35 cellular contexts compared by ENCODE assay signal in genomic region chr11:42301777-42302176, GRCh38.
"Had no signal": no experiment of that assay in that cellular context is flagged by ENCODE, and none has a peak within 500 bp of the region (broad histone marks: within the 10 kb centered on the region; RNA-seq: fewer than 3 reads in every experiment).

No MANE protein-coding gene starts in this region.

- H3K27ac ChIP-seq: KMS-11 had no signal

- H3K27me3 ChIP-seq: MG63 had no signal

- DNase-seq: Karpas-422, Kasumi-1, MG63, MM.1S, MV-4-11, NCI-H1048, NCI-H1092, NCI-H1092 treated with DMSO at 0.1 percent for 48 hours, NCI-H1105, NCI-H1105 treated with DMSO at 0.1 percent for 48 hours, NCI-H1417, NCI-H1417 treated with DMSO at 0.1 percent for 48 hours, NCI-H1436, NCI-H1436 treated with DMSO at 0.1 percent for 48 hours, NCI-H146, NCI-H1694, NCI-H1694 treated with DMSO at 0.1 percent for 48 hours, NCI-H187, NCI-H187 treated with DMSO at 0.1 percent for 48 hours, NCI-H1930, NCI-H2029, NCI-H2029 treated with DMSO at 0.1 percent for 48 hours, NCI-H2081, NCI-H2081 treated with DMSO at 0.1 percent for 48 hours, NCI-H2107, NCI-H2171, NCI-H2171 treated with DMSO at 0.1 percent for 48 hours, NCI-H2227 treated with DMSO at 0.1 percent for 48 hours, NCI-H226, NCI-H345, NCI-H446, NCI-H446 treated with DMSO at 0.1 percent for 48 hours, NCI-H510A, NCI-H510A treated with DMSO at 0.1 percent for 48 hours had no signal

- H3K4me3 ChIP-seq: MG63 had no signal

- H3K36me3 ChIP-seq: MG63 had no signal

- H3K9me3 ChIP-seq: MG63 had no signal

- H3K9ac ChIP-seq: KMS-11 had no signal
